Comparison of ENCODE assay signal across 1 cellular context in genomic region chr11:35082322-35083180, GRCh38.
TF ChIP-seq lines count a peak whose summit lies in the region.

No MANE protein-coding gene starts in this region.

TF ChIP-seq in K562, 482 proteins besides CTCF, POLR2A, EP300 and RAD21 (continued from another document):
- TF ChIP-seq PRDM10 (IDR thresholded peaks at IDR 0.05; ENCODE audit: partially characterized antibody) (peak; percentile 50), LCOR (CRISPR knock-in tag; IDR thresholded peaks at IDR 0.05) (peak; percentile 69; the same call in 1 of the 2 replicates), CXXC5 (CRISPR knock-in tag; IDR thresholded peaks at IDR 0.05) (no peak), HDAC6 (IDR thresholded peaks at IDR 0.05; ENCODE audit: low read depth, low read length) (no peak), ZNF282 (CRISPR knock-in tag; IDR thresholded peaks at IDR 0.05) (no peak), KHSRP (IDR thresholded peaks at IDR 0.05) (no peak), PURB (CRISPR knock-in tag; IDR thresholded peaks at IDR 0.05; ENCODE audit: low read depth) (no peak), ETV5 (CRISPR knock-in tag; IDR thresholded peaks at IDR 0.05; ENCODE audit: low read depth) (0 out of 2 replicates have a peak, but pooled peaks have one; percentile 16), POLR3A (IDR thresholded peaks at IDR 0.05; ENCODE audit: borderline replicate concordance, extremely low read depth, insufficient read depth, insufficient read length) (no peak), BRF2 (IDR thresholded peaks at IDR 0.05; ENCODE audit: borderline replicate concordance, insufficient read depth, insufficient read length) (no peak), ZNF212 (CRISPR knock-in tag; IDR thresholded peaks at IDR 0.05) (no peak), MXI1 (IDR thresholded peaks at IDR 0.05; ENCODE audit: low read depth, low read length) (no peak), CEBPG (CRISPR knock-in tag; IDR thresholded peaks at IDR 0.05) (no peak), CEBPG (tag; conservative IDR thresholded peaks at IDR 0.05 in 1 of 2, IDR thresholded peaks at IDR 0.05 in 1 of 2) (no peak), PBX2 (CRISPR knock-in tag; IDR thresholded peaks at IDR 0.05; ENCODE audit: low read depth) (peak; percentile 59), PBX2 (tag; conservative IDR thresholded peaks at IDR 0.05; ENCODE audit: low read depth) (peak; percentile 81), EGR1 (conservative IDR thresholded peaks at IDR 0.05) (peak; percentile 50), CTBP1 (IDR thresholded peaks at IDR 0.05; ENCODE audit: borderline replicate concordance) (0 out of 2 replicates have a peak, but pooled peaks have one; percentile 34), KAT7 (CRISPR knock-in tag; IDR thresholded peaks at IDR 0.05; ENCODE audit: borderline replicate concordance) (no peak), CC2D1A (IDR thresholded peaks at IDR 0.05) (no peak), HSF4 (CRISPR knock-in tag; IDR thresholded peaks at IDR 0.05; ENCODE audit: borderline replicate concordance) (no peak), POLR3G (IDR thresholded peaks at IDR 0.05; ENCODE audit: extremely low read depth, insufficient read length, insufficient replicate concordance) (no peak), RBBP5 (IDR thresholded peaks at IDR 0.05; ENCODE audit: borderline replicate concordance, insufficient read depth, low read length, poor library complexity, severe bottlenecking) (peak; percentile 30), SLC30A9 (CRISPR knock-in tag; IDR thresholded peaks at IDR 0.05) (no peak), ZBTB12 (CRISPR knock-in tag; IDR thresholded peaks at IDR 0.05) (no peak), HDGF (IDR thresholded peaks at IDR 0.05) (no peak), SOX6 (IDR thresholded peaks at IDR 0.05) (no peak), HNRNPUL1 (IDR thresholded peaks at IDR 0.05; ENCODE audit: low read length) (no peak), SIX5 (IDR thresholded peaks at IDR 0.05; ENCODE audit: borderline replicate concordance in 1 of 2, insufficient read depth in 1 of 2, low read depth in 1 of 2, low read length in 2 of 2) (peak in 1 of 2 experiments; percentile 3; a peak in 1 of 4 replicates), SPI1 (IDR thresholded peaks at IDR 0.05; ENCODE audit: borderline replicate concordance, low read depth, low read length) (peak; percentile 36; the same call in 1 of the 2 replicates), RBM14 (IDR thresholded peaks at IDR 0.05; ENCODE audit: borderline replicate concordance, insufficient read depth, low read depth, low read length) (no peak), POLR2AphosphoS2 (IDR thresholded peaks at IDR 0.05; ENCODE audit: low read length) (no peak), TEAD4 (IDR thresholded peaks at IDR 0.05; ENCODE audit: low read length) (peak; percentile 42; the same call in 1 of the 2 replicates), TEAD4 (CRISPR knock-in tag; IDR thresholded peaks at IDR 0.05; ENCODE audit: borderline replicate concordance) (no peak), SRSF3 (IDR thresholded peaks at IDR 0.05; ENCODE audit: insufficient read depth, low read length) (no peak), ARID1B (IDR thresholded peaks at IDR 0.05) (0 out of 2 replicates have a peak, but pooled peaks have one; percentile 6), YBX1 (IDR thresholded peaks at IDR 0.05) (no peak), TCF3 (CRISPR knock-in tag; IDR thresholded peaks at IDR 0.05) (peak; percentile 56), CREM (IDR thresholded peaks at IDR 0.05; ENCODE audit: low read depth) (0 out of 2 replicates have a peak, but pooled peaks have one; percentile 5), PHF8 (IDR thresholded peaks at IDR 0.05; ENCODE audit: borderline replicate concordance, low read length) (peak; percentile 24; the same call in 1 of the 2 replicates), ZNF583 (CRISPR knock-in tag; IDR thresholded peaks at IDR 0.05) (no peak), ZNF589 (CRISPR knock-in tag; IDR thresholded peaks at IDR 0.05; ENCODE audit: low read depth) (no peak), DACH1 (IDR thresholded peaks at IDR 0.05; ENCODE audit: partially characterized antibody) (no peak), KLF6 (CRISPR knock-in tag; IDR thresholded peaks at IDR 0.05; ENCODE audit: borderline replicate concordance) (no peak), MEIS2 (IDR thresholded peaks at IDR 0.05; ENCODE audit: partially characterized antibody) (peak; percentile 84), CBX5 (IDR thresholded peaks at IDR 0.05; ENCODE audit: borderline replicate concordance, low read depth) (no peak), NRF1 (conservative IDR thresholded peaks at IDR 0.05 in 1 of 2, IDR thresholded peaks at IDR 0.05 in 1 of 2) (0 out of 4 replicates have a peak, but pooled peaks of 1 of the 2 experiments have one; percentile 24), TFAP4 (CRISPR knock-in tag; IDR thresholded peaks at IDR 0.05; ENCODE audit: borderline replicate concordance) (peak; percentile 51; the same call in 1 of the 2 replicates), L3MBTL2 (IDR thresholded peaks at IDR 0.05) (0 out of 2 replicates have a peak, but pooled peaks have one; percentile 11)
- TF ChIP-seq, protein P1, sequence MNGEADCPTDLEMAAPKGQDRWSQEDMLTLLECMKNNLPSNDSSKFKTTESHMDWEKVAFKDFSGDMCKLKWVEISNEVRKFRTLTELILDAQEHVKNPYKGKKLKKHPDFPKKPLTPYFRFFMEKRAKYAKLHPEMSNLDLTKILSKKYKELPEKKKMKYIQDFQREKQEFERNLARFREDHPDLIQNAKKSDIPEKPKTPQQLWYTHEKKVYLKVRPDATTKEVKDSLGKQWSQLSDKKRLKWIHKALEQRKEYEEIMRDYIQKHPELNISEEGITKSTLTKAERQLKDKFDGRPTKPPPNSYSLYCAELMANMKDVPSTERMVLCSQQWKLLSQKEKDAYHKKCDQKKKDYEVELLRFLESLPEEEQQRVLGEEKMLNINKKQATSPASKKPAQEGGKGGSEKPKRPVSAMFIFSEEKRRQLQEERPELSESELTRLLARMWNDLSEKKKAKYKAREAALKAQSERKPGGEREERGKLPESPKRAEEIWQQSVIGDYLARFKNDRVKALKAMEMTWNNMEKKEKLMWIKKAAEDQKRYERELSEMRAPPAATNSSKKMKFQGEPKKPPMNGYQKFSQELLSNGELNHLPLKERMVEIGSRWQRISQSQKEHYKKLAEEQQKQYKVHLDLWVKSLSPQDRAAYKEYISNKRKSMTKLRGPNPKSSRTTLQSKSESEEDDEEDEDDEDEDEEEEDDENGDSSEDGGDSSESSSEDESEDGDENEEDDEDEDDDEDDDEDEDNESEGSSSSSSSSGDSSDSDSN (IDR thresholded peaks at IDR 0.05; ENCODE audit: borderline replicate concordance in 1 of 2, low read depth in 2 of 2, low read length in 2 of 2) = no peak
- TF ChIP-seq, protein P2, sequence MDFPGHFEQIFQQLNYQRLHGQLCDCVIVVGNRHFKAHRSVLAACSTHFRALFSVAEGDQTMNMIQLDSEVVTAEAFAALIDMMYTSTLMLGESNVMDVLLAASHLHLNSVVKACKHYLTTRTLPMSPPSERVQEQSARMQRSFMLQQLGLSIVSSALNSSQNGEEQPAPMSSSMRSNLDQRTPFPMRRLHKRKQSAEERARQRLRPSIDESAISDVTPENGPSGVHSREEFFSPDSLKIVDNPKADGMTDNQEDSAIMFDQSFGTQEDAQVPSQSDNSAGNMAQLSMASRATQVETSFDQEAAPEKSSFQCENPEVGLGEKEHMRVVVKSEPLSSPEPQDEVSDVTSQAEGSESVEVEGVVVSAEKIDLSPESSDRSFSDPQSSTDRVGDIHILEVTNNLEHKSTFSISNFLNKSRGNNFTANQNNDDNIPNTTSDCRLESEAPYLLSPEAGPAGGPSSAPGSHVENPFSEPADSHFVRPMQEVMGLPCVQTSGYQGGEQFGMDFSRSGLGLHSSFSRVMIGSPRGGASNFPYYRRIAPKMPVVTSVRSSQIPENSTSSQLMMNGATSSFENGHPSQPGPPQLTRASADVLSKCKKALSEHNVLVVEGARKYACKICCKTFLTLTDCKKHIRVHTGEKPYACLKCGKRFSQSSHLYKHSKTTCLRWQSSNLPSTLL (IDR thresholded peaks at IDR 0.05) = no peak
- TF ChIP-seq, protein P3, sequence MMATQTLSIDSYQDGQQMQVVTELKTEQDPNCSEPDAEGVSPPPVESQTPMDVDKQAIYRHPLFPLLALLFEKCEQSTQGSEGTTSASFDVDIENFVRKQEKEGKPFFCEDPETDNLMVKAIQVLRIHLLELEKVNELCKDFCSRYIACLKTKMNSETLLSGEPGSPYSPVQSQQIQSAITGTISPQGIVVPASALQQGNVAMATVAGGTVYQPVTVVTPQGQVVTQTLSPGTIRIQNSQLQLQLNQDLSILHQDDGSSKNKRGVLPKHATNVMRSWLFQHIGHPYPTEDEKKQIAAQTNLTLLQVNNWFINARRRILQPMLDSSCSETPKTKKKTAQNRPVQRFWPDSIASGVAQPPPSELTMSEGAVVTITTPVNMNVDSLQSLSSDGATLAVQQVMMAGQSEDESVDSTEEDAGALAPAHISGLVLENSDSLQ (IDR thresholded peaks at IDR 0.05) = peak; percentile 94
- TF ChIP-seq, protein P4, sequence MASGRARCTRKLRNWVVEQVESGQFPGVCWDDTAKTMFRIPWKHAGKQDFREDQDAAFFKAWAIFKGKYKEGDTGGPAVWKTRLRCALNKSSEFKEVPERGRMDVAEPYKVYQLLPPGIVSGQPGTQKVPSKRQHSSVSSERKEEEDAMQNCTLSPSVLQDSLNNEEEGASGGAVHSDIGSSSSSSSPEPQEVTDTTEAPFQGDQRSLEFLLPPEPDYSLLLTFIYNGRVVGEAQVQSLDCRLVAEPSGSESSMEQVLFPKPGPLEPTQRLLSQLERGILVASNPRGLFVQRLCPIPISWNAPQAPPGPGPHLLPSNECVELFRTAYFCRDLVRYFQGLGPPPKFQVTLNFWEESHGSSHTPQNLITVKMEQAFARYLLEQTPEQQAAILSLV (tag; IDR thresholded peaks at IDR 0.05) = no peak
